Comparison of ENCODE assay signal across 8 cellular contexts in the genomic region with DNA sequence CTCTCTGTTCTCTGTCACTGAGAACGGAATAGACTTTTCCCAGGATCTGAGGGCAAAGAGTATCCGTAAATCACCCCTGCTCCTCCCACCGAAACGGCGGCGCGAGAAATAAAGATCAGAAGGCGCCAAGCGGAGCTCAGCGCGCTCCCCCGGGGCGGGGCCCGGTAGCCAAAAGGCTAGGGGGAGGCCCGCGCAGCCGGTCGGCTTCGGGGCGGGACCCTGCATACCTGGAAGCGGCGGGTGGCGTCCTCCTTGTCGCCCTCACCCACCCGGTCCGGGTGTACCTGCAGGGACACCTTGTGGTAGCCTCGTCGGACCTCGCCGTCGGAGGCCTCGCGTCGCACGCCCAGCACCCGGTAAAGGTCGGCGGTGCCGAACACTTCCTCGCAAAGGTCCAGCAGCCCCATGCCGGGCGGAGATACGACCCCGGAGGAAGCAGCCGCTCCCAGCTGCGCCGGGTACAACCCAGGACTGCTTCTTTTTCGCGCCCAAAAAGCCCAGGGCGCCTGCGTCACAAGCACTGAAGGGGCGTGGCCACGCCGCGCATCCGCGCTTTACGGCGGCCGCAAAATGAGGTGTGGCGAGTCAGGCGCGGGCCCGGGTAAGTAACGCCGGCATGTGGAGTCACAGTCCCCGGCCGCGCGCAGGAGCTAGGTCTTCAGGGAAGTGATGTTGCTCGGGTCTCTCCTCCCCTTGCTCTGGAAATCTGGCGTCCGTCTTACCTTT. TPM values are rescaled to one million over a fixed set of nuclear protein-coding genes. Genes with fewer than 3 reads are reported as not detected.
A peak's percentile ranks its signal among the peaks of the same experiment; 100 is the strongest.
DNase-seq lines count a peak whose midpoint lies in the region; ATAC-seq and TF ChIP-seq lines count a peak whose summit lies in the region.

A gene with protein sequence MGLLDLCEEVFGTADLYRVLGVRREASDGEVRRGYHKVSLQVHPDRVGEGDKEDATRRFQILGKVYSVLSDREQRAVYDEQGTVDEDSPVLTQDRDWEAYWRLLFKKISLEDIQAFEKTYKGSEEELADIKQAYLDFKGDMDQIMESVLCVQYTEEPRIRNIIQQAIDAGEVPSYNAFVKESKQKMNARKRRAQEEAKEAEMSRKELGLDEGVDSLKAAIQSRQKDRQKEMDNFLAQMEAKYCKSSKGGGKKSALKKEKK (minus strand): TSS at position 473 of the 726 bp plus-strand sequence. CDS start 66 bp downstream, at position 407.

- H3K36me3 ChIP-seq in vagina, result peaks cover 0 to 33% of the 10 kb centered on the region in 2 donors

- H3K4me3 Mint-ChIP-seq in T-helper 17 cell, result peak within 1 kb of the TSS; percentile 97

- no peak for TF ChIP-seq CTCF in vagina (IDR thresholded peaks at IDR 0.05)

- TF ChIP-seq POLR2A in GM15510 (IDR thresholded peaks at IDR 0.05; ENCODE audit: borderline replicate concordance, extremely low read depth, insufficient read length), result peak; percentile 97
- TF ChIP-seq POLR2A in vagina (IDR thresholded peaks at IDR 0.05), result peak in 1 of 2 donors; percentile 54

- intact Hi-C loops in right cardiac atrium (cut with DNase I), result no loop called here
- intact Hi-C loops in vagina (cut with DNase I), result no loop called here

- H3K4me3 ChIP-seq in right cardiac atrium (ENCODE audit: low read length), result peak within 1 kb of the TSS; percentile 68
- peak within 1 kb of the TSS; percentile 73 to 79 for H3K4me3 ChIP-seq in vagina

- under 1% methylated on average over 73 of the region's 73 CpGs for WGBS in right cardiac atrium

- DNase-seq in NCI-H1694 (lab: John Stamatoyannopoulos, UW), result peak; percentile 61
- peak; percentile 92 to 98 (median 94) for DNase-seq in T-helper 17 cell
- peak; percentile 96 to 99 (median 99) for DNase-seq in right cardiac atrium
- DNase-seq in putamen (ENCODE audit: low spot score), result peak; percentile 92
- peak in 1 of 2 donors; percentile 93 for DNase-seq in vagina (ENCODE audit: extremely low spot score in 2 of 2)

- H3K4me1 ChIP-seq in right cardiac atrium (ENCODE audit: control insufficient read depth, insufficient read depth, low read length) (peaks cover 7% of the 10 kb centered on the region), vagina (peaks cover 48% of the 10 kb centered on the region)

- H3K27ac Mint-ChIP-seq in T-helper 17 cell, result peak within 1 kb of the TSS; percentile 92

- no peaks in the 10 kb centered on the region for H3K9me3 ChIP-seq in T-helper 17 cell (ENCODE audit: control insufficient read depth, low read length, poor library complexity, severe bottlenecking)
- H3K9me3 ChIP-seq in right cardiac atrium (ENCODE audit: control insufficient read depth, low read length), result no peaks in the 10 kb centered on the region
- no peaks in the 10 kb centered on the region for H3K9me3 ChIP-seq in vagina

- peaks cover 40% of the 10 kb centered on the region for H3K4me1 Mint-ChIP-seq in T-helper 17 cell

- peaks cover 6% of the 10 kb centered on the region for H3K36me3 Mint-ChIP-seq in T-helper 17 cell (ENCODE audit: low read depth)

- ATAC-seq in HG02885 (IDR thresholded peaks at IDR 0.05; ENCODE audit: poor library complexity, unreplicated experiment) (peak; percentile 86), T-helper 17 cell (peak; percentile 89), right cardiac atrium (peak; percentile 97)

- H3K27me3 ChIP-seq in right cardiac atrium (ENCODE audit: control insufficient read depth, insufficient read depth) (no peaks in the 10 kb centered on the region), vagina (no peaks in the 10 kb centered on the region)

- H3K27ac ChIP-seq in angular gyrus (ENCODE audit: low read depth, low read length) (peak within 1 kb of the TSS; percentile 63), right cardiac atrium (ENCODE audit: low read length) (peak within 1 kb of the TSS; percentile 24), vagina (peak within 1 kb of the TSS; percentile 73)

- H3K27me3 Mint-ChIP-seq in T-helper 17 cell, result no peaks in the 10 kb centered on the region

RNA-seq across cellular contexts. Expression of the gene that starts here (rescaled TPM):
- total RNA-seq in T-helper 17 cell, result 10 to 100 TPM; 16.2 to 21.4 TPM
- 10 to 100 TPM in 2 of 4 donors, 1 to 10 TPM in 2; 7.9 to 10.6 (median 10.2) TPM for total RNA-seq in right cardiac atrium
- 6.5 TPM for polyA plus RNA-seq in right cardiac atrium
- total RNA-seq in vagina, result 16.2 TPM
